11 cellular contexts compared by ENCODE assay signal in the genomic region with DNA sequence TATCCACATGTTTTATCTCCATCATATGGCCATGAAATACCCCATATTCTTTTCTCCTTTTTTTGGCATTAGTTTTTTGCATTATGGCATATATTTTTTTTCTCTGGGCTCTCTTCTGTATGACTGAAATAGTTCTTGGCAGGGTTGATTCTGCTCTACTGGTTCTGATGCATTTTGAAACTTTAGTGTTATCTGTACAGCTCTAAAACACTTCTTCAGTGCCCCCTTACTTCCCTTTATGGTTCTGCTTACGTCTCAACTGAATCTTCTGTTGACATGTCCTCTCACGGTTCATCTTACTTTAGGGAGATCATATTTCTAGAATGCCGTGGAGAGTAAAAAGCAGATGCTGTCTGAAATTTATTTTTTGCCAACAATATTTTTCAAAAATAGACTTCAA. TPM values are rescaled to one million over a fixed set of nuclear protein-coding genes. Genes with fewer than 3 reads are reported as not detected.
A peak's percentile ranks its signal among the peaks of the same experiment; 100 is the strongest.
DNase-seq lines count a peak whose midpoint lies in the region; ATAC-seq and TF ChIP-seq lines count a peak whose summit lies in the region.
"Had no signal": no experiment of that assay in that cellular context is flagged by ENCODE, and none has a peak within 500 bp of the region (broad histone marks: within the 10 kb centered on the region; RNA-seq: fewer than 3 reads in every experiment).

No MANE protein-coding gene starts in this region.

- no TSS peak for BruUV-seq in OCI-LY7 (replicated peaks; lab: Mats Ljungman, UMichigan)

- H3K36me3 Mint-ChIP-seq in activated T-cell treated with anti-CD3 and anti-CD28 coated beads, Interleukin-2, amount 50 U/mL, for 24 hours (ENCODE audit: low read depth): no peaks in the 10 kb centered on the region

- TF ChIP-seq CTCF in OCI-LY7 (conservative IDR thresholded peaks at IDR 0.05; ENCODE audit: low read length) (no peak), ascending aorta (IDR thresholded peaks at IDR 0.05) (no peak)

- no peak overlapping the region; the same call in 1 of the 2 replicates for H2AFZ ChIP-seq in OCI-LY7 (ENCODE audit: low read length)

- H3K79me2 ChIP-seq in OCI-LY7 (ENCODE audit: insufficient read depth, low read depth, low read length): no peaks in the 10 kb centered on the region

- no peaks in the 10 kb centered on the region for H3K9me2 ChIP-seq in OCI-LY7 (ENCODE audit: insufficient read depth, low read length)

- intact Hi-C loops in OCI-LY7 (cut with micrococcal nuclease; ENCODE audit: unreplicated experiment) (no loop called here), posterior vena cava (cut with DNase I) (no loop called here), ascending aorta (cut with DNase I) (no loop called here)

- no peaks in the 10 kb centered on the region for H3K4me1 Mint-ChIP-seq in activated T-cell treated with anti-CD3 and anti-CD28 coated beads, Interleukin-2, amount 50 U/mL, for 24 hours (ENCODE audit: low read depth)

- no peak overlapping the region for H3K27ac Mint-ChIP-seq in activated T-cell treated with anti-CD3 and anti-CD28 coated beads, Interleukin-2, amount 50 U/mL, for 24 hours

- POLR2A ChIA-PET in OCI-LY7 (lab: Charles Lee): interaction anchor here (1.0 to 1.8 kb wide), 5 partner anchors 15 to 45 kb away, joined by 3 to 8 read pairs (median 5); no protein-coding TSS in a partner anchor

- DNase-seq in OCI-LY7 (ENCODE audit: low spot score) (peak; percentile 18), AG08395 (ENCODE audit: low spot score) (no peak), posterior vena cava (ENCODE audit: low spot score) (no peak), ascending aorta (ENCODE audit: low spot score in 2 of 2) (no peak)
- no peak for DNase-seq in activated T-cell treated with anti-CD3 and anti-CD28 coated beads, Interleukin-2, amount 50 U/mL, for 24 hours
- DNase-seq: activated CD4-positive, alpha-beta T cell treated with anti-CD3 and anti-CD28 coated beads, Interleukin-2, amount 50 U/mL, for 4 hours; NCI-H2107 had no signal

- H4K20me1 ChIP-seq in OCI-LY7 (ENCODE audit: insufficient read depth, low read length): no peaks in the 10 kb centered on the region

- H3K27me3 ChIP-seq in ascending aorta: no peaks in the 10 kb centered on the region

- no peak overlapping the region for H3K4me2 ChIP-seq in OCI-LY7 (ENCODE audit: low read length)

- peaks cover 24% of the 10 kb centered on the region for H3K27me3 Mint-ChIP-seq in activated T-cell treated with anti-CD3 and anti-CD28 coated beads, Interleukin-2, amount 50 U/mL, for 24 hours

- H3K36me3 ChIP-seq in OCI-LY7 (ENCODE audit: insufficient read depth, low read length) (no peaks in the 10 kb centered on the region), ascending aorta (no peaks in the 10 kb centered on the region)

- H3K4me1 ChIP-seq in OCI-LY7 (ENCODE audit: insufficient read depth, low read length, poor library complexity, severe bottlenecking): peaks cover 13% of the 10 kb centered on the region
- H3K4me1 ChIP-seq in ascending aorta: no peaks in the 10 kb centered on the region

- H3K9me3 ChIP-seq in OCI-LY7 (ENCODE audit: low read length) (no peaks in the 10 kb centered on the region), ascending aorta (peaks cover 0 to 3% of the 10 kb centered on the region in 2 donors)

- no peak overlapping the region for H3K4me3 Mint-ChIP-seq in activated T-cell treated with anti-CD3 and anti-CD28 coated beads, Interleukin-2, amount 50 U/mL, for 24 hours

- CTCF ChIA-PET in OCI-LY7 (lab: Charles Lee; ENCODE audit: unreplicated experiment): interaction anchor here (1.7 kb wide), 1 partner anchor 17 kb away, joined by 4 read pairs; no protein-coding TSS in a partner anchor

- ATAC-seq in GM18508 (IDR thresholded peaks at IDR 0.05; ENCODE audit: insufficient read depth, unreplicated experiment) (peak; percentile 98), GM21381 (IDR thresholded peaks at IDR 0.05; ENCODE audit: unreplicated experiment) (peak; percentile 97), HG03045 (IDR thresholded peaks at IDR 0.05; ENCODE audit: unreplicated experiment) (peak; percentile 92)
- ATAC-seq: SK-N-SH treated with all-trans-retinoic acid at 6 μM for 48 hours had no signal

- H3K27ac ChIP-seq in OCI-LY7 (ENCODE audit: low read depth, low read length, poor library complexity, severe bottlenecking) (no peak overlapping the region), ascending aorta (no peak overlapping the region)

- no peaks in the 10 kb centered on the region for H3K9me3 Mint-ChIP-seq in activated T-cell treated with anti-CD3 and anti-CD28 coated beads, Interleukin-2, amount 50 U/mL, for 24 hours

- H3K4me3 ChIP-seq in OCI-LY7 (ENCODE audit: low read depth, low read length, poor library complexity, severe bottlenecking) (no peak overlapping the region), ascending aorta (no peak overlapping the region)

RNA-seq across cellular contexts. Expression of gene TXNDC5, which starts 23.2 kb away (rescaled TPM):
- 280 and 319 TPM in 2 replicates for total RNA-seq in OCI-LY7 (2014; rRNA removed; shearing (Covaris generic))
- total RNA-seq in OCI-LY7 (2022) (312 and 363 TPM in 2 replicates), posterior vena cava (100 to 1,000 TPM in 1 of 2 donors, 10 to 100 TPM in 1; 98.2 to 122 TPM), ascending aorta (192 TPM)
